1 cellular context compared by ENCODE assay signal in the genomic region with DNA sequence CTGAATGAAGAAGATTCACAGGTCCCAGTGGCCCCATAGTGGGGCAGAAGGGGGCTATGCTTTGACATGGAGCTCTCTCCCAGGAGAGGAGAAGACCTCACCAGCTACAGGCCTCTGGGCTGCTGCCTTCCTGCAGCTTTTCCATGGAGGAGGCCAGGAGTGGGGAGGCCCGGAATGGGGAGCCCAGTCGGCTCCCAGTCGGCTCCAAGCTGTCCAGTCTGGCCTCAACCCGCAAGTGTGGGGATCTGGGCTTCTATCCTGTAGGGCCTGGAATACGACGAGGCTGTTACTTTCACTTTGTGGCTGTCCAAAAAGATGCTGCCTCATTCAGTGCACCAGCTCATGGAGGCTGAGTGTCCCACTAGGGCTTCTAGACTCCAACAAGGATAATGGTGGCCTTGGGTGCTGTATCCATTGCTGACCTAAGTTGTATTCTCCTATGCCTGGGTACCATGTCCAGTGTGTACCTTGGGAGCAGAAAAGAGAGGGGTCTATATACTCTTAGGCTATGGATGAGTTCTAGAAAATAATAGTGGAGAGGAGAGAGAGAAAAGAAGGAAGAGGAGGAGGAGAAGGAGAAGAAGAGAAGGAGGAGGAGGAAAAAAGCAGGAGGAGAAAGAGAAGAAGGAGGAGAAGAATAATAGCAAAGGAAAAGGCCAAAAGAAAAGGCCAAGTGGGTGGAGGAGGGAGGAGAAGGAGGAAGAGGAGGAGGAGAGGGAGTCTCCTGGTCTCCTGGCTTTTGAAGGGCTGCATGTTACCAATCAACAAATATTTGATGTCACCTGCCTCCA.
A peak's percentile ranks its signal among the peaks of the same experiment; 100 is the strongest.
TF ChIP-seq lines count a peak whose summit lies in the region.

No MANE protein-coding gene starts in this region.

TF ChIP-seq in K562, 482 proteins besides CTCF, POLR2A, EP300 and RAD21 (continued from another document):
- TF ChIP-seq ZNF77 (CRISPR knock-in tag; IDR thresholded peaks at IDR 0.05) (no peak), ZNF695 (CRISPR knock-in tag; IDR thresholded peaks at IDR 0.05) (no peak), POLR2AphosphoS5 (IDR thresholded peaks at IDR 0.05; ENCODE audit: control insufficient read depth, insufficient read depth, low read depth, low read length) (no peak), ELF4 (CRISPR knock-in tag; IDR thresholded peaks at IDR 0.05) (peak; percentile 35; the same call in 1 of the 2 replicates), U2AF1 (optimal IDR thresholded peaks at IDR 0.05; ENCODE audit: low read depth, low read length) (no peak), ZNF174 (CRISPR knock-in tag; IDR thresholded peaks at IDR 0.05) (no peak), SAP30 (IDR thresholded peaks at IDR 0.05; ENCODE audit: borderline replicate concordance, insufficient read depth, low read depth, low read length, poor library complexity, severe bottlenecking) (no peak), RBBP5 (IDR thresholded peaks at IDR 0.05; ENCODE audit: borderline replicate concordance, insufficient read depth, low read length, poor library complexity, severe bottlenecking) (peak; percentile 42), RBM22 (IDR thresholded peaks at IDR 0.05; ENCODE audit: low read depth, low read length, poor library complexity, severe bottlenecking) (no peak), C11orf30 (IDR thresholded peaks at IDR 0.05; ENCODE audit: low read depth) (peak; percentile 30; the same call in 1 of the 2 replicates), CREB1 (IDR thresholded peaks at IDR 0.05) (no peak), CREB1 (CRISPR knock-in tag; IDR thresholded peaks at IDR 0.05) (no peak), ZNF232 (CRISPR knock-in tag; IDR thresholded peaks at IDR 0.05) (no peak), ZBTB1 (CRISPR knock-in tag; IDR thresholded peaks at IDR 0.05; ENCODE audit: borderline replicate concordance, low read depth) (no peak), XRCC3 (IDR thresholded peaks at IDR 0.05) (no peak), ZFX (CRISPR knock-in tag; IDR thresholded peaks at IDR 0.05) (0 out of 2 replicates have a peak, but pooled peaks have one; percentile 6), FOXJ3 (CRISPR knock-in tag; IDR thresholded peaks at IDR 0.05) (no peak), HDAC2 (IDR thresholded peaks at IDR 0.05) (no peak), SMARCA5 (IDR thresholded peaks at IDR 0.05) (0 out of 2 replicates have a peak, but pooled peaks have one; percentile 29), NFE2 (IDR thresholded peaks at IDR 0.05; ENCODE audit: low read depth) (peak; percentile 52; the same call in 1 of the 2 replicates), CBFA2T2 (conservative IDR thresholded peaks at IDR 0.05) (no peak), DPF2 (IDR thresholded peaks at IDR 0.05) (peak; percentile 36; the same call in 1 of the 2 replicates), NBN (IDR thresholded peaks at IDR 0.05; ENCODE audit: low read depth) (peak; percentile 39; the same call in 1 of the 2 replicates), TAF7 (tag; IDR thresholded peaks at IDR 0.05) (no peak), EHMT2 (IDR thresholded peaks at IDR 0.05) (0 out of 2 replicates have a peak, but pooled peaks have one; percentile 22)
- TF ChIP-seq, protein P1, sequence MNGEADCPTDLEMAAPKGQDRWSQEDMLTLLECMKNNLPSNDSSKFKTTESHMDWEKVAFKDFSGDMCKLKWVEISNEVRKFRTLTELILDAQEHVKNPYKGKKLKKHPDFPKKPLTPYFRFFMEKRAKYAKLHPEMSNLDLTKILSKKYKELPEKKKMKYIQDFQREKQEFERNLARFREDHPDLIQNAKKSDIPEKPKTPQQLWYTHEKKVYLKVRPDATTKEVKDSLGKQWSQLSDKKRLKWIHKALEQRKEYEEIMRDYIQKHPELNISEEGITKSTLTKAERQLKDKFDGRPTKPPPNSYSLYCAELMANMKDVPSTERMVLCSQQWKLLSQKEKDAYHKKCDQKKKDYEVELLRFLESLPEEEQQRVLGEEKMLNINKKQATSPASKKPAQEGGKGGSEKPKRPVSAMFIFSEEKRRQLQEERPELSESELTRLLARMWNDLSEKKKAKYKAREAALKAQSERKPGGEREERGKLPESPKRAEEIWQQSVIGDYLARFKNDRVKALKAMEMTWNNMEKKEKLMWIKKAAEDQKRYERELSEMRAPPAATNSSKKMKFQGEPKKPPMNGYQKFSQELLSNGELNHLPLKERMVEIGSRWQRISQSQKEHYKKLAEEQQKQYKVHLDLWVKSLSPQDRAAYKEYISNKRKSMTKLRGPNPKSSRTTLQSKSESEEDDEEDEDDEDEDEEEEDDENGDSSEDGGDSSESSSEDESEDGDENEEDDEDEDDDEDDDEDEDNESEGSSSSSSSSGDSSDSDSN (IDR thresholded peaks at IDR 0.05; ENCODE audit: borderline replicate concordance in 1 of 2, low read depth in 2 of 2, low read length in 2 of 2) = 0 out of 4 replicates have a peak, but pooled peaks have one; percentile 23 to 41
- TF ChIP-seq, protein P2, sequence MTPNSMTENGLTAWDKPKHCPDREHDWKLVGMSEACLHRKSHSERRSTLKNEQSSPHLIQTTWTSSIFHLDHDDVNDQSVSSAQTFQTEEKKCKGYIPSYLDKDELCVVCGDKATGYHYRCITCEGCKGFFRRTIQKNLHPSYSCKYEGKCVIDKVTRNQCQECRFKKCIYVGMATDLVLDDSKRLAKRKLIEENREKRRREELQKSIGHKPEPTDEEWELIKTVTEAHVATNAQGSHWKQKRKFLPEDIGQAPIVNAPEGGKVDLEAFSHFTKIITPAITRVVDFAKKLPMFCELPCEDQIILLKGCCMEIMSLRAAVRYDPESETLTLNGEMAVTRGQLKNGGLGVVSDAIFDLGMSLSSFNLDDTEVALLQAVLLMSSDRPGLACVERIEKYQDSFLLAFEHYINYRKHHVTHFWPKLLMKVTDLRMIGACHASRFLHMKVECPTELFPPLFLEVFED (CRISPR knock-in tag; conservative IDR thresholded peaks at IDR 0.05) = 0 out of 2 replicates have a peak, but pooled peaks have one; percentile 77
- TF ChIP-seq, protein P3, sequence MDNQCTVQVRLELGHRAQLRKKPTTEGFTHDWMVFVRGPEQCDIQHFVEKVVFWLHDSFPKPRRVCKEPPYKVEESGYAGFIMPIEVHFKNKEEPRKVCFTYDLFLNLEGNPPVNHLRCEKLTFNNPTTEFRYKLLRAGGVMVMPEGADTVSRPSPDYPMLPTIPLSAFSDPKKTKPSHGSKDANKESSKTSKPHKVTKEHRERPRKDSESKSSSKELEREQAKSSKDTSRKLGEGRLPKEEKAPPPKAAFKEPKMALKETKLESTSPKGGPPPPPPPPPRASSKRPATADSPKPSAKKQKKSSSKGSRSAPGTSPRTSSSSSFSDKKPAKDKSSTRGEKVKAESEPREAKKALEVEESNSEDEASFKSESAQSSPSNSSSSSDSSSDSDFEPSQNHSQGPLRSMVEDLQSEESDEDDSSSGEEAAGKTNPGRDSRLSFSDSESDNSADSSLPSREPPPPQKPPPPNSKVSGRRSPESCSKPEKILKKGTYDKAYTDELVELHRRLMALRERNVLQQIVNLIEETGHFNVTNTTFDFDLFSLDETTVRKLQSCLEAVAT (IDR thresholded peaks at IDR 0.05) = peak in 1 of 2 experiments; percentile 34; a peak in 1 of 4 replicates
- TF ChIP-seq, protein P4, sequence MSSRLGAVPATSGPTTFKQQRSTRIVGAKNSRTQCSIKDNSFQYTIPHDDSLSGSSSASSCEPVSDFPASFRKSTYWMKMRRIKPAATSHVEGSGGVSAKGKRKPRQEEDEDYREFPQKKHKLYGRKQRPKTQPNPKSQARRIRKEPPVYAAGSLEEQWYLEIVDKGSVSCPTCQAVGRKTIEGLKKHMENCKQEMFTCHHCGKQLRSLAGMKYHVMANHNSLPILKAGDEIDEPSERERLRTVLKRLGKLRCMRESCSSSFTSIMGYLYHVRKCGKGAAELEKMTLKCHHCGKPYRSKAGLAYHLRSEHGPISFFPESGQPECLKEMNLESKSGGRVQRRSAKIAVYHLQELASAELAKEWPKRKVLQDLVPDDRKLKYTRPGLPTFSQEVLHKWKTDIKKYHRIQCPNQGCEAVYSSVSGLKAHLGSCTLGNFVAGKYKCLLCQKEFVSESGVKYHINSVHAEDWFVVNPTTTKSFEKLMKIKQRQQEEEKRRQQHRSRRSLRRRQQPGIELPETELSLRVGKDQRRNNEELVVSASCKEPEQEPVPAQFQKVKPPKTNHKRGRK (tag; IDR thresholded peaks at IDR 0.05) = peak; percentile 90
